ENCODE assay signal across 1 cellular context in genomic region chr16:66751135-66751991, GRCh38.
TF ChIP-seq lines count a peak whose summit lies in the region.

Gene DYNC1LI2 (minus strand): TSS chr16:66751609. CDS start chr16:66751591, 18 bp downstream.

TF ChIP-seq in GM12878, 131 proteins besides CTCF, POLR2A, EP300 and RAD21 (continued from another document and continues in another):
- peak; percentile 94 for TF ChIP-seq ZNF592 (IDR thresholded peaks at IDR 0.05)
- peak; percentile 72 for TF ChIP-seq HCFC1 (IDR thresholded peaks at IDR 0.05; ENCODE audit: low read length)
- no peak for TF ChIP-seq JUNB (IDR thresholded peaks at IDR 0.05)
- no peak for TF ChIP-seq PAX8 (IDR thresholded peaks at IDR 0.05)
- TF ChIP-seq CBFB (IDR thresholded peaks at IDR 0.05; ENCODE audit: low read depth), result no peak; the same call in 1 of the 2 replicates
- TF ChIP-seq CHD4 (IDR thresholded peaks at IDR 0.05), result no peak
- peak; percentile 63 for TF ChIP-seq ZNF687 (IDR thresholded peaks at IDR 0.05)
- 0 out of 2 replicates have a peak, but pooled peaks have one; percentile 27 for TF ChIP-seq SIN3A (IDR thresholded peaks at IDR 0.05; ENCODE audit: low read depth, low read length)
- peak in 1 of 2 experiments; percentile 20; a peak in 1 of 3 replicates for TF ChIP-seq EGR1 (IDR thresholded peaks at IDR 0.05; ENCODE audit: borderline replicate concordance in 1 of 2, low read depth in 2 of 2, low read length in 2 of 2)
- TF ChIP-seq PAX5 (IDR thresholded peaks at IDR 0.05; ENCODE audit: borderline replicate concordance, low read depth, low read length), result peak; percentile 68; the same call in 1 of the 2 replicates
- no peak for TF ChIP-seq ZBTB40 (IDR thresholded peaks at IDR 0.05; ENCODE audit: borderline replicate concordance)
- TF ChIP-seq YBX1 (IDR thresholded peaks at IDR 0.05), result no peak
- 0 out of 2 replicates have a peak, but pooled peaks have one; percentile 50 for TF ChIP-seq NFXL1 (IDR thresholded peaks at IDR 0.05; ENCODE audit: borderline replicate concordance)
- TF ChIP-seq SUZ12 (IDR thresholded peaks at IDR 0.05; ENCODE audit: unreplicated experiment), result no peak
- no peak for TF ChIP-seq ELK1 (IDR thresholded peaks at IDR 0.05; ENCODE audit: low read depth, low read length)
- no peak for TF ChIP-seq E2F8 (IDR thresholded peaks at IDR 0.05; ENCODE audit: low read depth, partially characterized antibody)
- no peak for TF ChIP-seq KAT2A (conservative IDR thresholded peaks at IDR 0.05; ENCODE audit: control insufficient read depth, low read depth, low read length)
- peak; percentile 98; the same call in 1 of the 2 replicates for TF ChIP-seq STAT1 (conservative IDR thresholded peaks at IDR 0.05)
- TF ChIP-seq SMAD5 (IDR thresholded peaks at IDR 0.05; ENCODE audit: low read depth), result peak; percentile 62; the same call in 1 of the 2 replicates
- TF ChIP-seq SP1 (IDR thresholded peaks at IDR 0.05; ENCODE audit: low read depth, low read length), result peak; percentile 45
- TF ChIP-seq ZZZ3 (IDR thresholded peaks at IDR 0.05; ENCODE audit: control insufficient read depth, insufficient read length, low read depth), result no peak
- no peak for TF ChIP-seq WRNIP1 (IDR thresholded peaks at IDR 0.05; ENCODE audit: borderline replicate concordance, low read depth, low read length)
- peak; percentile 82; the same call in 1 of the 2 replicates for TF ChIP-seq ZNF207 (IDR thresholded peaks at IDR 0.05; ENCODE audit: borderline replicate concordance)
- TF ChIP-seq RUNX3 (IDR thresholded peaks at IDR 0.05; ENCODE audit: low read length), result peak; percentile 40
- no peak for TF ChIP-seq IKZF2 (IDR thresholded peaks at IDR 0.05)
- no peak for TF ChIP-seq KDM1A (IDR thresholded peaks at IDR 0.05; ENCODE audit: borderline replicate concordance)
- TF ChIP-seq HDAC2 (IDR thresholded peaks at IDR 0.05), result no peak
- TF ChIP-seq ZBTB33 (IDR thresholded peaks at IDR 0.05), result peak; percentile 29; the same call in 1 of the 2 replicates
- TF ChIP-seq DPF2 (IDR thresholded peaks at IDR 0.05), result peak; percentile 85
- TF ChIP-seq NR2F1 (conservative IDR thresholded peaks at IDR 0.05), result peak; percentile 82
- TF ChIP-seq HDGF (IDR thresholded peaks at IDR 0.05), result no peak
- TF ChIP-seq POU2F2 (IDR thresholded peaks at IDR 0.05; ENCODE audit: borderline replicate concordance, low read depth, low read length), result no peak
- TF ChIP-seq, protein P1, sequence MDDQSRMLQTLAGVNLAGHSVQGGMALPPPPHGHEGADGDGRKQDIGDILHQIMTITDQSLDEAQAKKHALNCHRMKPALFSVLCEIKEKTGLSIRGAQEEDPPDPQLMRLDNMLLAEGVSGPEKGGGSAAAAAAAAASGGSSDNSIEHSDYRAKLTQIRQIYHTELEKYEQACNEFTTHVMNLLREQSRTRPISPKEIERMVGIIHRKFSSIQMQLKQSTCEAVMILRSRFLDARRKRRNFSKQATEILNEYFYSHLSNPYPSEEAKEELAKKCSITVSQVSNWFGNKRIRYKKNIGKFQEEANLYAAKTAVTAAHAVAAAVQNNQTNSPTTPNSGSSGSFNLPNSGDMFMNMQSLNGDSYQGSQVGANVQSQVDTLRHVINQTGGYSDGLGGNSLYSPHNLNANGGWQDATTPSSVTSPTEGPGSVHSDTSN (IDR thresholded peaks at IDR 0.05; ENCODE audit: insufficient replicate concordance, low read depth, low read length), result no peak
- peak; percentile 50; the same call in 1 of the 2 replicates for TF ChIP-seq MAX (IDR thresholded peaks at IDR 0.05; ENCODE audit: low read depth, low read length)
- TF ChIP-seq, protein P2, sequence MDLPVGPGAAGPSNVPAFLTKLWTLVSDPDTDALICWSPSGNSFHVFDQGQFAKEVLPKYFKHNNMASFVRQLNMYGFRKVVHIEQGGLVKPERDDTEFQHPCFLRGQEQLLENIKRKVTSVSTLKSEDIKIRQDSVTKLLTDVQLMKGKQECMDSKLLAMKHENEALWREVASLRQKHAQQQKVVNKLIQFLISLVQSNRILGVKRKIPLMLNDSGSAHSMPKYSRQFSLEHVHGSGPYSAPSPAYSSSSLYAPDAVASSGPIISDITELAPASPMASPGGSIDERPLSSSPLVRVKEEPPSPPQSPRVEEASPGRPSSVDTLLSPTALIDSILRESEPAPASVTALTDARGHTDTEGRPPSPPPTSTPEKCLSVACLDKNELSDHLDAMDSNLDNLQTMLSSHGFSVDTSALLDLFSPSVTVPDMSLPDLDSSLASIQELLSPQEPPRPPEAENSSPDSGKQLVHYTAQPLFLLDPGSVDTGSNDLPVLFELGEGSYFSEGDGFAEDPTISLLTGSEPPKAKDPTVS (IDR thresholded peaks at IDR 0.05; ENCODE audit: low read depth, low read length), result 0 out of 2 replicates have a peak, but pooled peaks have one; percentile 17
- TF ChIP-seq FOXM1 (IDR thresholded peaks at IDR 0.05; ENCODE audit: low read depth, low read length), result no peak
- no peak for TF ChIP-seq MTA3 (IDR thresholded peaks at IDR 0.05; ENCODE audit: borderline replicate concordance, low read length)
- no peak for TF ChIP-seq MXI1 (IDR thresholded peaks at IDR 0.05; ENCODE audit: low read depth, low read length)
